1 cellular context compared by ENCODE assay signal in the genomic region with DNA sequence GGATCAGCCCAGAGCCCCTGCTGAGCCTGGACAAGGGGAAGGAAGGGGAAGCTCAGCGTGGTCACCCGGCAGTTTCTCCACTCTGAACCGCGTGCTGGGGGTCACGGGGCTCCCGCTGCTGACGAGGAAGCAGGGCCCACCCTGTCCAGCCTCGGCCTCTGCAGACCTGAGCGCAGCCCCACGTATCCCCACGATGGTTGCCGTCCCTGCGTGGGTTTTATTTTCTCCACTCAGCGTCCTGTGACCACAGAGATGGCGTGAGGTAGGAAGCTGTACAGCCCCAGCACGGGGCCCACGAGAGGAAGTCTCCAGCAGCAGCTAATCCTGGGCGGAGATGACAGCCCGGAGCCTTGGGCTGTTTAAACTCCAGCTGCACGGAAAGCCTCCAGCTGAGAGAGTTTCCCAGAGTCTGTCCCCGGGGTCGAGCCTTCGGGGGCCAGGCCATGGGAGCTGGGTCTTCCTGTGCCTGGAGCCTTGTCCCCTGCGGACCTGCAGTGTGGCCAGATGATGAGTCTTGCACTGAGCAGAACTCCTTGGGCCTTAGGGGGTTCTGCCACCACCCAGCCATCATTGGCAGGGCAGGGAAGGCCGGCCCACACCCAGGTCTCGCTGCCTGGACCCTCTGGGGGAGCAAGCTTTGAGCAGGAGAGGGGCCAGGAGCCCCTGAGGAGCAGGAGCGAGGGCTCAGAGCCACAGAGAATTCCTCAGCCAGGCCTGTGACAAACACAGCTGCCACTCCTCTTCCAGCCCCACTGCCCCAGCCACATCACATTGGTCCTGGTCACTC.
TF ChIP-seq lines count a peak whose summit lies in the region.

No MANE protein-coding gene starts in this region.

TF ChIP-seq in GM23338, 12 proteins besides CTCF, POLR2A, EP300 and RAD21 (continued from another document):
- TF ChIP-seq, protein P1, sequence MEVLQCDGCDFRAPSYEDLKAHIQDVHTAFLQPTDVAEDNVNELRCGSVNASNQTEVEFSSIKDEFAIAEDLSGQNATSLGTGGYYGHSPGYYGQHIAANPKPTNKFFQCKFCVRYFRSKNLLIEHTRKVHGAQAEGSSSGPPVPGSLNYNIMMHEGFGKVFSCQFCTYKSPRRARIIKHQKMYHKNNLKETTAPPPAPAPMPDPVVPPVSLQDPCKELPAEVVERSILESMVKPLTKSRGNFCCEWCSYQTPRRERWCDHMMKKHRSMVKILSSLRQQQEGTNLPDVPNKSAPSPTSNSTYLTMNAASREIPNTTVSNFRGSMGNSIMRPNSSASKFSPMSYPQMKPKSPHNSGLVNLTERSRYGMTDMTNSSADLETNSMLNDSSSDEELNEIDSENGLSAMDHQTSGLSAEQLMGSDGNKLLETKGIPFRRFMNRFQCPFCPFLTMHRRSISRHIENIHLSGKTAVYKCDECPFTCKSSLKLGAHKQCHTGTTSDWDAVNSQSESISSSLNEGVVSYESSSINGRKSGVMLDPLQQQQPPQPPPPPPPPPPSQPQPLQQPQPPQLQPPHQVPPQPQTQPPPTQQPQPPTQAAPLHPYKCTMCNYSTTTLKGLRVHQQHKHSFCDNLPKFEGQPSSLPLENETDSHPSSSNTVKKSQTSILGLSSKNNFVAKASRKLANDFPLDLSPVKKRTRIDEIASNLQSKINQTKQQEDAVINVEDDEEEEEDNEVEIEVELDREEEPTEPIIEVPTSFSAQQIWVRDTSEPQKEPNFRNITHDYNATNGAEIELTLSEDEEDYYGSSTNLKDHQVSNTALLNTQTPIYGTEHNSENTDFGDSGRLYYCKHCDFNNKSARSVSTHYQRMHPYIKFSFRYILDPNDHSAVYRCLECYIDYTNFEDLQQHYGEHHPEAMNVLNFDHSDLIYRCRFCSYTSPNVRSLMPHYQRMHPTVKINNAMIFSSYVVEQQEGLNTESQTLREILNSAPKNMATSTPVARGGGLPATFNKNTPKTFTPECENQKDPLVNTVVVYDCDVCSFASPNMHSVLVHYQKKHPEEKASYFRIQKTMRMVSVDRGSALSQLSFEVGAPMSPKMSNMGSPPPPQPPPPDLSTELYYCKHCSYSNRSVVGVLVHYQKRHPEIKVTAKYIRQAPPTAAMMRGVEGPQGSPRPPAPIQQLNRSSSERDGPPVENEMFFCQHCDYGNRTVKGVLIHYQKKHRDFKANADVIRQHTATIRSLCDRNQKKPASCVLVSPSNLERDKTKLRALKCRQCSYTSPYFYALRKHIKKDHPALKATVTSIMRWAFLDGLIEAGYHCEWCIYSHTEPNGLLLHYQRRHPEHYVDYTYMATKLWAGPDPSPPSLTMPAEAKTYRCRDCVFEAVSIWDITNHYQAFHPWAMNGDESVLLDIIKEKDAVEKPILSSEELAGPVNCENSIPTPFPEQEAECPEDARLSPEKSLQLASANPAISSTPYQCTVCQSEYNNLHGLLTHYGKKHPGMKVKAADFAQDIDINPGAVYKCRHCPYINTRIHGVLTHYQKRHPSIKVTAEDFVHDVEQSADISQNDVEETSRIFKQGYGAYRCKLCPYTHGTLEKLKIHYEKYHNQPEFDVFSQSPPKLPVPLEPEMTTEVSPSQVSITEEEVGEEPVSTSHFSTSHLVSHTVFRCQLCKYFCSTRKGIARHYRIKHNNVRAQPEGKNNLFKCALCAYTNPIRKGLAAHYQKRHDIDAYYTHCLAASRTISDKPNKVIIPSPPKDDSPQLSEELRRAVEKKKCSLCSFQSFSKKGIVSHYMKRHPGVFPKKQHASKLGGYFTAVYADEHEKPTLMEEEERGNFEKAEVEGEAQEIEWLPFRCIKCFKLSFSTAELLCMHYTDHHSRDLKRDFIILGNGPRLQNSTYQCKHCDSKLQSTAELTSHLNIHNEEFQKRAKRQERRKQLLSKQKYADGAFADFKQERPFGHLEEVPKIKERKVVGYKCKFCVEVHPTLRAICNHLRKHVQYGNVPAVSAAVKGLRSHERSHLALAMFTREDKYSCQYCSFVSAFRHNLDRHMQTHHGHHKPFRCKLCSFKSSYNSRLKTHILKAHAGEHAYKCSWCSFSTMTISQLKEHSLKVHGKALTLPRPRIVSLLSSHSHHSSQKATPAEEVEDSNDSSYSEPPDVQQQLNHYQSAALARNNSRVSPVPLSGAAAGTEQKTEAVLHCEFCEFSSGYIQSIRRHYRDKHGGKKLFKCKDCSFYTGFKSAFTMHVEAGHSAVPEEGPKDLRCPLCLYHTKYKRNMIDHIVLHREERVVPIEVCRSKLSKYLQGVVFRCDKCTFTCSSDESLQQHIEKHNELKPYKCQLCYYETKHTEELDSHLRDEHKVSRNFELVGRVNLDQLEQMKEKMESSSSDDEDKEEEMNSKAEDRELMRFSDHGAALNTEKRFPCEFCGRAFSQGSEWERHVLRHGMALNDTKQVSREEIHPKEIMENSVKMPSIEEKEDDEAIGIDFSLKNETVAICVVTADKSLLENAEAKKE (CRISPR knock-in tag; IDR thresholded peaks at IDR 0.05) = no peak
- no peak for TF ChIP-seq ZNF114 (CRISPR knock-in tag; IDR thresholded peaks at IDR 0.05)
- TF ChIP-seq CREB1 (CRISPR knock-in tag; IDR thresholded peaks at IDR 0.05; ENCODE audit: low read depth) = no peak
- no peak for TF ChIP-seq POLR2AphosphoS5 (IDR thresholded peaks at IDR 0.05; ENCODE audit: low read depth)
- TF ChIP-seq, protein P2, sequence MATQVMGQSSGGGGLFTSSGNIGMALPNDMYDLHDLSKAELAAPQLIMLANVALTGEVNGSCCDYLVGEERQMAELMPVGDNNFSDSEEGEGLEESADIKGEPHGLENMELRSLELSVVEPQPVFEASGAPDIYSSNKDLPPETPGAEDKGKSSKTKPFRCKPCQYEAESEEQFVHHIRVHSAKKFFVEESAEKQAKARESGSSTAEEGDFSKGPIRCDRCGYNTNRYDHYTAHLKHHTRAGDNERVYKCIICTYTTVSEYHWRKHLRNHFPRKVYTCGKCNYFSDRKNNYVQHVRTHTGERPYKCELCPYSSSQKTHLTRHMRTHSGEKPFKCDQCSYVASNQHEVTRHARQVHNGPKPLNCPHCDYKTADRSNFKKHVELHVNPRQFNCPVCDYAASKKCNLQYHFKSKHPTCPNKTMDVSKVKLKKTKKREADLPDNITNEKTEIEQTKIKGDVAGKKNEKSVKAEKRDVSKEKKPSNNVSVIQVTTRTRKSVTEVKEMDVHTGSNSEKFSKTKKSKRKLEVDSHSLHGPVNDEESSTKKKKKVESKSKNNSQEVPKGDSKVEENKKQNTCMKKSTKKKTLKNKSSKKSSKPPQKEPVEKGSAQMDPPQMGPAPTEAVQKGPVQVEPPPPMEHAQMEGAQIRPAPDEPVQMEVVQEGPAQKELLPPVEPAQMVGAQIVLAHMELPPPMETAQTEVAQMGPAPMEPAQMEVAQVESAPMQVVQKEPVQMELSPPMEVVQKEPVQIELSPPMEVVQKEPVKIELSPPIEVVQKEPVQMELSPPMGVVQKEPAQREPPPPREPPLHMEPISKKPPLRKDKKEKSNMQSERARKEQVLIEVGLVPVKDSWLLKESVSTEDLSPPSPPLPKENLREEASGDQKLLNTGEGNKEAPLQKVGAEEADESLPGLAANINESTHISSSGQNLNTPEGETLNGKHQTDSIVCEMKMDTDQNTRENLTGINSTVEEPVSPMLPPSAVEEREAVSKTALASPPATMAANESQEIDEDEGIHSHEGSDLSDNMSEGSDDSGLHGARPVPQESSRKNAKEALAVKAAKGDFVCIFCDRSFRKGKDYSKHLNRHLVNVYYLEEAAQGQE (IDR thresholded peaks at IDR 0.05; ENCODE audit: unreplicated experiment) = no peak
- no peak for TF ChIP-seq STAT1 (IDR thresholded peaks at IDR 0.05; ENCODE audit: unreplicated experiment)
